Comparison of ENCODE assay signal across 9 cellular contexts in the genomic region with DNA sequence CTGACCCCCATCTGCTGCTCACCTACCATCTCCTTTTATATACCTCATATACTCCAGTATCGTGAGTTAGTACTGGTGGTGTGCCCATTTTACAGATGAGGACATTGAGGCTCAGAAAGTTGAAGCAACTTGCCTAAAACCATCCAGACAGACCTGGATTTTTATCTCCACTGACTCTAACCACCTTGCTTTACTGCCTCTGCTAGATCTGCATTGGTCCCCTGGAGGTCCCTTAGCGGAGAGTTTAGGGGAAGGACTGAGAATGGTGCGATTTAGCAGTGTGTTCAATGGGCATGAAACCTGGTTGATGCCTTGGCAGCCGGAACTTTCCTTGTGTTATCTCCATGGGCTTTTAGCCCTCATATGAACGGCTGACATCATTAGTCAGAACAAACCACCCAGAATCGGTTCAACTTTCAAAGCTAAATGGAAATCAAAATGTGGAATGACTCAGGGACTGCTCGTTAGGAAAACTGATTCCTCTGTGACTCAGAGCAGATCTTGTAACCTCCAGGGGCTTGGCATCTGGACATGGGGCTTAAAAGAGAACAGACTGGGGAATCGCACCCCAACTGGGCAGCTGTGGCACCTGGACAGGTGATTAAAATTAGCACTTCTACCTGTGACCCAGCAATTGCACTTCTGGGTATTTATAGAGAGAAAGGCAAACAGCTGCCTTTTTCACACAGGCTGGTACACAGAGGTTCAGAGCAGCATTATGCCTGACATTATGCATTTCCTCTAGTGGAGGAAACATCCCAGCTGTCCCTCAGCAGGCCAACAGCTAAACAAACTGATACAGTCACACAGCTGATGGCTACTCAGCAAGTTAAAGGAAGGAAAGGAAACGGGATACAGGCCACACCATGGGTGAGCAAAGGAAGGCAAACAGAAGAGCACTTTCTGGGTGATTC. TPM values are rescaled to one million over a fixed set of nuclear protein-coding genes. Genes with fewer than 3 reads are reported as not detected.
DNase-seq lines count a peak whose midpoint lies in the region; ATAC-seq, FAIRE-seq and TF ChIP-seq lines count a peak whose summit lies in the region.
"Had no signal": no experiment of that assay in that cellular context is flagged by ENCODE, and none has a peak within 500 bp of the region (broad histone marks: within the 10 kb centered on the region; RNA-seq: fewer than 3 reads in every experiment).

No MANE protein-coding gene starts in this region.

- H3K4me1 ChIP-seq in keratinocyte (ENCODE audit: control insufficient read depth, extremely low read depth, insufficient read depth, low read length) = peaks cover 38% of the 10 kb centered on the region
- no peaks in the 10 kb centered on the region for H3K4me1 ChIP-seq in aorta (ENCODE audit: control insufficient read depth in 1 of 2, insufficient read depth in 2 of 2, low read length in 2 of 2)

- peak; percentile 28 for ATAC-seq in aorta (ENCODE audit: low FRiP score)
- ATAC-seq in HG02970 (IDR thresholded peaks at IDR 0.05; ENCODE audit: low FRiP score, unreplicated experiment) = no peak

- H4K20me1 ChIP-seq in keratinocyte (ENCODE audit: control insufficient read depth, extremely low read depth, insufficient read depth, low read length) = no peaks in the 10 kb centered on the region

- H3K27ac ChIP-seq in keratinocyte (ENCODE audit: control insufficient read depth, insufficient read depth, low read length) (peak overlapping the region; percentile 73), aorta (ENCODE audit: low read depth in 1 of 2, low read length in 2 of 2) (peak overlapping the region in 1 of 2 donors; percentile 8)

- no peak overlapping the region for H3K4me3 Mint-ChIP-seq in activated naive CD4-positive, alpha-beta T cell treated with anti-CD3 and anti-CD28 coated beads for 36 hours
- H3K4me3 Mint-ChIP-seq: B cell had no signal

- H3K9ac ChIP-seq in keratinocyte (ENCODE audit: control insufficient read depth, extremely low read depth, insufficient read depth, low read length) = peak overlapping the region; percentile 53

- H3K9me1 ChIP-seq in keratinocyte (ENCODE audit: control insufficient read depth, extremely low read depth, insufficient read depth, low read length) = peaks cover 2% of the 10 kb centered on the region

- H2AFZ ChIP-seq in keratinocyte (ENCODE audit: control insufficient read depth, low read length) = no peak overlapping the region

- H3K4me2 ChIP-seq in keratinocyte (ENCODE audit: control insufficient read depth, extremely low read depth, insufficient read depth, low read depth, low read length) = peak overlapping the region; percentile 26

- H3K36me3 Mint-ChIP-seq in activated naive CD4-positive, alpha-beta T cell treated with anti-CD3 and anti-CD28 coated beads for 36 hours (ENCODE audit: low read depth) = no peaks in the 10 kb centered on the region

- H3K27ac Mint-ChIP-seq in activated naive CD4-positive, alpha-beta T cell treated with anti-CD3 and anti-CD28 coated beads for 36 hours = no peak overlapping the region
- H3K27ac Mint-ChIP-seq: B cell had no signal

- dilution Hi-C loops in keratinocyte (cut with MboI; ENCODE audit: extremely low pct_ligation_motif_present, low sequenced_read_pairs) = no loop called here

- H3K4me1 Mint-ChIP-seq in activated naive CD4-positive, alpha-beta T cell treated with anti-CD3 and anti-CD28 coated beads for 36 hours (ENCODE audit: low read depth) = peaks cover 16% of the 10 kb centered on the region
- H3K4me1 Mint-ChIP-seq: B cell had no signal

- peak; percentile 22 for DNase-seq in NCI-H446 treated with DMSO at 0.1 percent for 48 hours (lab: John Stamatoyannopoulos, UW)
- DNase-seq in NCI-H446 (lab: John Stamatoyannopoulos, UW) = no peak
- DNase-seq in amniotic stem cell (lab: John Stamatoyannopoulos, UW) = peak; percentile 77
- no peak for DNase-seq in keratinocyte (ENCODE audit: low read depth, low spot score)
- DNase-seq in aorta = peak in 1 of 2 donors; percentile 40
- DNase-seq in stimulated activated CD4-positive, alpha-beta T cell treated with anti-CD3 and anti-CD28 coated beads, Interleukin-12 subunit alpha, Interleukin-12 subunit beta, amount 100 ng/mL, for 4 hours = no peak
- no peak for DNase-seq in activated naive CD4-positive, alpha-beta T cell treated with anti-CD3 and anti-CD28 coated beads for 36 hours

- H3K27me3 ChIP-seq in keratinocyte (ENCODE audit: control insufficient read depth, extremely low read depth, insufficient read depth, low read length) (no peaks in the 10 kb centered on the region), aorta (ENCODE audit: control insufficient read depth in 1 of 2, insufficient read depth in 2 of 2, low read length in 1 of 2) (no peaks in the 10 kb centered on the region)

- H3K36me3 ChIP-seq in keratinocyte (ENCODE audit: control insufficient read depth in 2 of 2, extremely low read depth in 1 of 2, insufficient read depth in 2 of 2, low read length in 2 of 2) (peaks cover 0 to 1% of the 10 kb centered on the region in 2 experiments), aorta (ENCODE audit: control insufficient read depth in 1 of 2, insufficient read depth in 2 of 2, low read length in 1 of 2) (no peaks in the 10 kb centered on the region)

- H3K79me2 ChIP-seq in keratinocyte (ENCODE audit: control insufficient read depth, insufficient read depth, low read length) = peaks cover 47% of the 10 kb centered on the region

- peaks cover 3% of the 10 kb centered on the region for H3K9me3 Mint-ChIP-seq in activated naive CD4-positive, alpha-beta T cell treated with anti-CD3 and anti-CD28 coated beads for 36 hours

- peak; percentile 92 for FAIRE-seq in keratinocyte (lab: Jason Lieb, UNC)

- H3K9me3 ChIP-seq in keratinocyte (ENCODE audit: control insufficient read depth, low read depth, low read length) = no peaks in the 10 kb centered on the region
- no peaks in the 10 kb centered on the region for H3K9me3 ChIP-seq in aorta (ENCODE audit: control insufficient read depth, low read length)

- CTCF ChIA-PET in activated naive CD4-positive, alpha-beta T cell treated with anti-CD3 and anti-CD28 coated beads for 36 hours (lab: Charles Lee) = interaction anchor here (1.5 kb wide), 1 partner anchor 93 kb away, joined by 3 read pairs; no protein-coding TSS in a partner anchor

- TF ChIP-seq CTCF in keratinocyte (optimal IDR thresholded peaks at IDR 0.05 in 1 of 3, IDR thresholded peaks at IDR 0.05 in 1 of 3, conservative IDR thresholded peaks at IDR 0.05 in 1 of 3; ENCODE audit: extremely low read depth in 1 of 3, insufficient read depth in 2 of 3, low read length in 3 of 3) = no peak

- intact Hi-C loops in aorta (cut with DNase I) = no loop called here
- intact Hi-C loops in activated naive CD4-positive, alpha-beta T cell treated with anti-CD3 and anti-CD28 coated beads for 36 hours (cut with micrococcal nuclease) = no loop called here

- WGBS in aorta, 2 donors = 31 to 38% methylated on average over 9 of the region's 9 CpGs

- H3K4me3 ChIP-seq in keratinocyte (ENCODE audit: control insufficient read depth in 2 of 3, extremely low read depth in 1 of 3, insufficient read depth in 2 of 3, low read depth in 1 of 3, low read length in 3 of 3) (no peak overlapping the region), aorta (ENCODE audit: low read length in 2 of 2) (no peak overlapping the region)

- H3K27me3 Mint-ChIP-seq in activated naive CD4-positive, alpha-beta T cell treated with anti-CD3 and anti-CD28 coated beads for 36 hours (ENCODE audit: low read depth) = peaks cover 4% of the 10 kb centered on the region

RNA-seq across cellular contexts. Expression of a gene that starts 25.3 kb away (rescaled TPM):
- polyA plus RNA-seq in keratinocyte (12.9 to 17.6 TPM (median 14.5 TPM) in 3 replicates), aorta (1 to 10 TPM; 1.3 to 4.1 TPM)
- polyA plus RNA-seq in keratinocyte (2011; ENCODE audit: low read depth) = 7.1 TPM
- 8.6 and 10.9 TPM in 2 replicates for polyA plus RNA-seq in keratinocyte (2011; cell fraction: cytosol; rRNA removed)
- polyA plus RNA-seq in keratinocyte (2011; cell fraction: nucleus; rRNA removed) = 32.1 and 32.9 TPM in 2 replicates
- 13.7 and 16.0 TPM in 2 replicates for polyA plus RNA-seq in keratinocyte (2012; ENCODE audit: low replicate concordance)
- 5.4 to 6.7 TPM (median 5.5 TPM) in 3 replicates for polyA minus RNA-seq in keratinocyte
- 11.5 TPM for polyA minus RNA-seq in keratinocyte (2011; cell fraction: cytosol; rRNA and poly(A)+ RNA removed)
- polyA minus RNA-seq in keratinocyte (2011; cell fraction: nucleus; rRNA and poly(A)+ RNA removed) = 12.0 and 13.7 TPM in 2 replicates
- 1 to 10 TPM; 5.1 to 8.8 TPM for total RNA-seq in aorta
- total RNA-seq in activated naive CD4-positive, alpha-beta T cell treated with anti-CD3 and anti-CD28 coated beads for 36 hours = under 1 TPM; 0.14 to 0.15 TPM

Comparison
In these comparisons a context has a peak if more than half of its experiments do, and no peak if none do; other contexts are left out.
1. DNase-seq: peak in NCI-H446 treated with DMSO at 0.1 percent for 48 hours (single experiment) and amniotic stem cell (single experiment); none in NCI-H446 (0 of 2), keratinocyte (single experiment), stimulated activated CD4-positive, alpha-beta T cell treated with anti-CD3 and anti-CD28 coated beads, Interleukin-12 subunit alpha, Interleukin-12 subunit beta, amount 100 ng/mL, for 4 hours (single experiment) and activated naive CD4-positive, alpha-beta T cell treated with anti-CD3 and anti-CD28 coated beads for 36 hours (single experiment).
2. RNA of a gene that starts 25.3 kb away (total RNA-seq): 5.1 to 8.8 TPM in aorta; 0.14 to 0.15 TPM in activated naive CD4-positive, alpha-beta T cell treated with anti-CD3 and anti-CD28 coated beads for 36 hours; every median in the first group is over 4 times any median in the second.